In genomic region chr1:163315773-163316374, GRCh38 we compare ENCODE assay signal across 9 cellular contexts. TPM values are rescaled to one million over a fixed set of nuclear protein-coding genes. Genes with fewer than 3 reads are reported as not detected.
DNase-seq lines count a peak whose midpoint lies in the region; ATAC-seq and TF ChIP-seq lines count a peak whose summit lies in the region.
"Had no signal": no experiment of that assay in that cellular context is flagged by ENCODE, and none has a peak within 500 bp of the region (broad histone marks: within the 10 kb centered on the region; RNA-seq: fewer than 3 reads in every experiment).

No MANE protein-coding gene starts in this region.

- POLR2A ChIA-PET in CD8-positive, alpha-beta T cell (lab: Charles Lee): no interaction called here
- POLR2A ChIA-PET in OCI-LY7 (lab: Charles Lee): no interaction called here

- no peaks in the 10 kb centered on the region for H3K9me3 ChIP-seq in CD8-positive, alpha-beta T cell (ENCODE audit: low read length)
- H3K9me3 ChIP-seq in OCI-LY7 (ENCODE audit: low read length) (no peaks in the 10 kb centered on the region), suprapubic skin (no peaks in the 10 kb centered on the region)

- intact Hi-C loops in CD8-positive, alpha-beta T cell (cut with DNase I, micrococcal nuclease): loop anchor here (1.0 to 5.0 kb wide), 4 partner anchors 243 to 1259 kb away; no protein-coding TSS in a partner anchor
- intact Hi-C loops in OCI-LY7 (cut with micrococcal nuclease; ENCODE audit: unreplicated experiment) (loop anchor here (1.0 to 5.0 kb wide), 4 partner anchors 144 to 461 kb away; no protein-coding TSS in a partner anchor), left colon (cut with DNase I, micrococcal nuclease) (loop anchor here in 1 of 2 donors (5.0 kb wide), 1 partner anchor 439 kb away; no protein-coding TSS in a partner anchor)

- H3K36me3 ChIP-seq in CD8-positive, alpha-beta T cell (ENCODE audit: insufficient read depth, low read length): no peaks in the 10 kb centered on the region
- peaks cover 3% of the 10 kb centered on the region for H3K36me3 ChIP-seq in H7 (replicated peaks; ENCODE audit: control insufficient read depth, insufficient read depth, low read length)
- peaks cover 54% of the 10 kb centered on the region for H3K36me3 ChIP-seq in OCI-LY7 (ENCODE audit: insufficient read depth, low read length)
- peaks cover 25% of the 10 kb centered on the region for H3K36me3 ChIP-seq in suprapubic skin

- H3K9me3 Mint-ChIP-seq in CD8-positive, alpha-beta T cell: no peaks in the 10 kb centered on the region

- TF ChIP-seq POLR2A in suprapubic skin (IDR thresholded peaks at IDR 0.05): no peak

- H3K4me3 ChIP-seq in CD8-positive, alpha-beta T cell (ENCODE audit: low read depth, low read length): no peak overlapping the region
- H3K4me3 ChIP-seq in H7 (ENCODE audit: insufficient read depth, low read depth, low read length) (no peak overlapping the region), OCI-LY7 (ENCODE audit: low read depth, low read length, poor library complexity, severe bottlenecking) (no peak overlapping the region), suprapubic skin (no peak overlapping the region)

- no peak overlapping the region for H2AFZ ChIP-seq in OCI-LY7 (ENCODE audit: low read length)

- no peaks in the 10 kb centered on the region for H3K27me3 ChIP-seq in CD8-positive, alpha-beta T cell (ENCODE audit: insufficient read depth, low read length)
- no peaks in the 10 kb centered on the region for H3K27me3 ChIP-seq in H7 (ENCODE audit: control insufficient read depth, insufficient read depth, low read length)
- H3K27me3 ChIP-seq in suprapubic skin: no peaks in the 10 kb centered on the region

- no peak for TF ChIP-seq EP300 in suprapubic skin (IDR thresholded peaks at IDR 0.05)

- no peak overlapping the region for H3K4me2 ChIP-seq in OCI-LY7 (ENCODE audit: low read length)

- no peak overlapping the region for H3K4me3 Mint-ChIP-seq in CD8-positive, alpha-beta T cell

- peaks cover 3% of the 10 kb centered on the region for H3K4me1 Mint-ChIP-seq in CD8-positive, alpha-beta T cell (ENCODE audit: low read depth)

- H3K36me3 Mint-ChIP-seq in CD8-positive, alpha-beta T cell: peaks cover 14% of the 10 kb centered on the region

- no peak overlapping the region for H3K27ac ChIP-seq in CD8-positive, alpha-beta T cell (ENCODE audit: low read depth, low read length)
- no peak overlapping the region for H3K27ac ChIP-seq in OCI-LY7 (ENCODE audit: low read depth, low read length, poor library complexity, severe bottlenecking)
- no peak overlapping the region for H3K27ac ChIP-seq in suprapubic skin

- H3K79me2 ChIP-seq in OCI-LY7 (ENCODE audit: insufficient read depth, low read depth, low read length): peaks cover 10% of the 10 kb centered on the region

- H3K9me2 ChIP-seq in OCI-LY7 (ENCODE audit: insufficient read depth, low read length): no peaks in the 10 kb centered on the region

- H3K4me1 ChIP-seq in CD8-positive, alpha-beta T cell (ENCODE audit: insufficient read depth, low read length): peaks cover 2% of the 10 kb centered on the region
- peaks cover 6% of the 10 kb centered on the region for H3K4me1 ChIP-seq in OCI-LY7 (ENCODE audit: insufficient read depth, low read length, poor library complexity, severe bottlenecking)
- H3K4me1 ChIP-seq in suprapubic skin: peaks cover 11% of the 10 kb centered on the region

- H3K27me3 Mint-ChIP-seq in CD8-positive, alpha-beta T cell (ENCODE audit: low read depth): no peaks in the 10 kb centered on the region

- WGBS in suprapubic skin: 53% methylated on average over 6 of the region's 6 CpGs

- no TSS peak for BruUV-seq in OCI-LY7 (replicated peaks; lab: Mats Ljungman, UMichigan)

- TF ChIP-seq CTCF in CD8-positive, alpha-beta T cell (IDR thresholded peaks at IDR 0.05): peak; percentile 73
- TF ChIP-seq CTCF in OCI-LY7 (conservative IDR thresholded peaks at IDR 0.05; ENCODE audit: low read length) (peak; percentile 98), suprapubic skin (IDR thresholded peaks at IDR 0.05) (peak; percentile 45 to 47)

- CTCF ChIA-PET in CD8-positive, alpha-beta T cell (lab: Charles Lee): interaction anchor here (0.8 to 4.5 kb wide), 9 partner anchors 14 to 555 kb away, joined by 3 to 42 read pairs (median 9); partner anchors contain the start of gene RGS4
- CTCF ChIA-PET in OCI-LY7 (lab: Charles Lee; ENCODE audit: unreplicated experiment): interaction anchor here (0.6 kb wide), 1 partner anchor 13 kb away, joined by 3 read pairs; no protein-coding TSS in a partner anchor

- ATAC-seq in CD8-positive, alpha-beta T cell: peak; percentile 23
- no peak for ATAC-seq in left colon
- no peak for ATAC-seq in HG02870 (IDR thresholded peaks at IDR 0.05; ENCODE audit: unreplicated experiment)
- no peak for ATAC-seq in HG02642 (IDR thresholded peaks at IDR 0.05; ENCODE audit: poor library complexity, unreplicated experiment)
- ATAC-seq: right cardiac atrium had no signal

- DNase-seq in CD8-positive, alpha-beta T cell: peak in 4 of 7 experiments; percentile 22 to 54 (median 38)
- DNase-seq in H7: peak; percentile 13
- peak; percentile 62 for DNase-seq in OCI-LY7 (ENCODE audit: low spot score)
- DNase-seq in astrocyte of the hippocampus (ENCODE audit: low read depth, low spot score): peak; percentile 62
- peak; percentile 27 to 29 for DNase-seq in left colon
- no peak for DNase-seq in suprapubic skin (ENCODE audit: low spot score in 2 of 2)

- H3K27ac Mint-ChIP-seq in CD8-positive, alpha-beta T cell: no peak overlapping the region

- H4K20me1 ChIP-seq in OCI-LY7 (ENCODE audit: insufficient read depth, low read length): no peaks in the 10 kb centered on the region

RNA-seq across cellular contexts. Expression of gene NUF2, which starts 5.9 kb away (rescaled TPM):
- total RNA-seq in CD8-positive, alpha-beta T cell: 1 to 10 TPM; 1.2 to 2.5 TPM
- 55.3 and 98.7 TPM in 2 replicates for total RNA-seq in H7 (2014; rRNA removed; shearing (Covaris generic))
- 76.2 and 86.1 TPM in 2 replicates for total RNA-seq in OCI-LY7 (2014; rRNA removed; shearing (Covaris generic))
- total RNA-seq in OCI-LY7 (2022) (92.5 and 102 TPM in 2 replicates), left colon (1 to 10 TPM; 1.3 to 4.4 TPM), suprapubic skin (1 to 10 TPM; 2.2 to 6.1 (median 3.2) TPM)

Comparison
In these comparisons a context has a peak if more than half of its experiments do, and no peak if none do; other contexts are left out.
1. DNase-seq: peak in CD8-positive, alpha-beta T cell (4 of 7), H7 (single experiment), OCI-LY7 (single experiment), astrocyte of the hippocampus (single experiment) and left colon (2 of 2); none in suprapubic skin (0 of 2).
2. CTCF ChIP-seq: peak in every context shown above with its lines; median percentile 98 in OCI-LY7; 73 in CD8-positive, alpha-beta T cell; 46 in suprapubic skin.